1 cellular context compared by ENCODE assay signal in the genomic region with DNA sequence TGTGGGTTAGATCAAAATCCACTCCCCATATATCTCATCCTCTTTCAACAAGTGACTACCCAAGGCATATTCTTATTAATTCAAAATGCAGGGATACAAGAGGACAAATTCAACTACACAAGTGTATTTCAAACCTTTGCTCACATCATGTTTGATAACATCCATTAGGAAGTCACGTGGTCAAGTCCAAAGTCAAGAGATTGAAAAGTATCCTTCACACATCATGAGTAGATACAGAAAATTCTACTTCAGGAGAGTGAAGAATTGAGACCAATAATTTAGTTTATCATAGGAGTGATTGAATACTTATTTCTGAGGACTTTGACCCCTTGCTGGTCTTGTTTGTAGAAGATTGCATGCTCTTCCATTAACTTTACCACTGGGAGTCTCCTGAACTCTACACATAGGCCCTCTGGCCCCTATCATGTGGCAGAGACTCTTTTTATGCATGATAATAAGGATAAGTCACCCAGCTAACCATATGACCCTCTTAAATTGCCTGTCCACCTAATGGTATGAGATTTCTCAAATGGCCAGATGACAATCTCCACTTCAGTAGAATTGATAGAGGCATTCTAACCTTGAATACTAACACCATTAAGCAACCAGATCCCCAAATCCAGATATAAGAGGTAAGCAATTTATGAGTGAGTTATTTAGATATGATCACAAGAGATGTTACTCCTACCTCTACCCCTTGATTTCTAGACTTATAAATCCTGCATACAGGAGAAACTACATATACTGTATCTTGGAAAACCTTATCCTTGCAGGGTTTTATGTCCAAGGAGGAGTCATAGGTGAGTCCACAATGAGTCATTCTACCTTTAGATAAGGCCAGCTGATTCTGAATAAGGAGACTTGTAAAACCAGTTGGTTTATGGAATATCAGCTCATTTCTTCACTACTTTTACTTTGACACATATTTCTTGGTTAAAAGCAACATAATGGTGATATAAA.
TF ChIP-seq lines count a peak whose summit lies in the region.

No MANE protein-coding gene starts in this region.

TF ChIP-seq in HCT116, 20 proteins besides CTCF, POLR2A, EP300 and RAD21 (continued from another document):
- TF ChIP-seq FOSL1 (IDR thresholded peaks at IDR 0.05; ENCODE audit: low read depth) = peak; percentile 98
- TF ChIP-seq, protein P1, sequence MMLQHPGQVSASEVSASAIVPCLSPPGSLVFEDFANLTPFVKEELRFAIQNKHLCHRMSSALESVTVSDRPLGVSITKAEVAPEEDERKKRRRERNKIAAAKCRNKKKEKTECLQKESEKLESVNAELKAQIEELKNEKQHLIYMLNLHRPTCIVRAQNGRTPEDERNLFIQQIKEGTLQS (IDR thresholded peaks at IDR 0.05) = 0 out of 2 replicates have a peak, but pooled peaks have one; percentile 20
- TF ChIP-seq, protein P2, sequence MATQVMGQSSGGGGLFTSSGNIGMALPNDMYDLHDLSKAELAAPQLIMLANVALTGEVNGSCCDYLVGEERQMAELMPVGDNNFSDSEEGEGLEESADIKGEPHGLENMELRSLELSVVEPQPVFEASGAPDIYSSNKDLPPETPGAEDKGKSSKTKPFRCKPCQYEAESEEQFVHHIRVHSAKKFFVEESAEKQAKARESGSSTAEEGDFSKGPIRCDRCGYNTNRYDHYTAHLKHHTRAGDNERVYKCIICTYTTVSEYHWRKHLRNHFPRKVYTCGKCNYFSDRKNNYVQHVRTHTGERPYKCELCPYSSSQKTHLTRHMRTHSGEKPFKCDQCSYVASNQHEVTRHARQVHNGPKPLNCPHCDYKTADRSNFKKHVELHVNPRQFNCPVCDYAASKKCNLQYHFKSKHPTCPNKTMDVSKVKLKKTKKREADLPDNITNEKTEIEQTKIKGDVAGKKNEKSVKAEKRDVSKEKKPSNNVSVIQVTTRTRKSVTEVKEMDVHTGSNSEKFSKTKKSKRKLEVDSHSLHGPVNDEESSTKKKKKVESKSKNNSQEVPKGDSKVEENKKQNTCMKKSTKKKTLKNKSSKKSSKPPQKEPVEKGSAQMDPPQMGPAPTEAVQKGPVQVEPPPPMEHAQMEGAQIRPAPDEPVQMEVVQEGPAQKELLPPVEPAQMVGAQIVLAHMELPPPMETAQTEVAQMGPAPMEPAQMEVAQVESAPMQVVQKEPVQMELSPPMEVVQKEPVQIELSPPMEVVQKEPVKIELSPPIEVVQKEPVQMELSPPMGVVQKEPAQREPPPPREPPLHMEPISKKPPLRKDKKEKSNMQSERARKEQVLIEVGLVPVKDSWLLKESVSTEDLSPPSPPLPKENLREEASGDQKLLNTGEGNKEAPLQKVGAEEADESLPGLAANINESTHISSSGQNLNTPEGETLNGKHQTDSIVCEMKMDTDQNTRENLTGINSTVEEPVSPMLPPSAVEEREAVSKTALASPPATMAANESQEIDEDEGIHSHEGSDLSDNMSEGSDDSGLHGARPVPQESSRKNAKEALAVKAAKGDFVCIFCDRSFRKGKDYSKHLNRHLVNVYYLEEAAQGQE (IDR thresholded peaks at IDR 0.05; ENCODE audit: low read depth) = no peak
- peak; percentile 91 for TF ChIP-seq CBX3 (IDR thresholded peaks at IDR 0.05; ENCODE audit: low read depth)
- TF ChIP-seq SP1 (IDR thresholded peaks at IDR 0.05; ENCODE audit: low read depth) = peak; percentile 73
- TF ChIP-seq ZNF274 (IDR thresholded peaks at IDR 0.05; ENCODE audit: low read depth, low read length) = no peak
- no peak for TF ChIP-seq EZH2 (IDR thresholded peaks at IDR 0.05)
- peak; percentile 92 for TF ChIP-seq JUND (IDR thresholded peaks at IDR 0.05)
- TF ChIP-seq YY1 (IDR thresholded peaks at IDR 0.05; ENCODE audit: extremely low read depth, insufficient replicate concordance, low read depth, low read length) = no peak
